In genomic region chr4:146370841-146371240, GRCh38 we compare ENCODE assay signal across 1 cellular context.
TF ChIP-seq lines count a peak whose summit lies in the region.

No MANE protein-coding gene starts in this region.

TF ChIP-seq in IMR-90, 13 proteins besides CTCF, POLR2A, EP300 and RAD21 (continued from another document):
- TF ChIP-seq USF2 (IDR thresholded peaks at IDR 0.05; ENCODE audit: low read depth, low read length) (no peak), BHLHE40 (IDR thresholded peaks at IDR 0.05; ENCODE audit: low read depth, low read length) (no peak)
TF ChIP-seq in IMR-90: peak in this region for 0.
